Comparison of ENCODE assay signal across 1 cellular context in the genomic region with DNA sequence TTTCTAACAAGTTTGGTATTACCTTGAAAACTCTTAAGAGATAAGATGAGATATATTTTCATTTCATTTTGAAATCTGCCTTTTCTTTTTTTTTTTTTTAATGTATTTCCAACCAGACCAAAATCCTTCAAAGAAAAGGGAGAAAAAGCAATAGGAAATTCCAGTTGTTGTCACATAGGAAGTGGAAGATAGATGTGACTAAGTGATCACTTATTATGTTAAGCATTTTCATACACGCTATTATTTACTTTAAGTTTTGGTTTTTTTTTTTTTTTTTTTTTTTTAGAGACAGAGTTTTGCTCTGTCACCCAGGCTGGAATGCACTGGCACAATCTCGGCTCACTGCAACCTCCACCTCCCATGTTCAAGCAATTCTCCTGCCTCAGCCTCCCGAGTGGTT.
TF ChIP-seq lines count a peak whose summit lies in the region.

No MANE protein-coding gene starts in this region.

TF ChIP-seq in endothelial cell of umbilical vein, 7 proteins besides CTCF, POLR2A, EP300 and RAD21 (continued from another document):
- TF ChIP-seq FOS (IDR thresholded peaks at IDR 0.05; ENCODE audit: borderline replicate concordance, insufficient read depth, low read length) (peak; percentile 6), POLR2AphosphoS5 (IDR thresholded peaks at IDR 0.05; ENCODE audit: insufficient read depth, low read depth, low read length) (no peak), EZH2 (IDR thresholded peaks at IDR 0.05; ENCODE audit: borderline replicate concordance, low read depth, low read length, severe bottlenecking) (no peak), JUN (IDR thresholded peaks at IDR 0.05; ENCODE audit: borderline replicate concordance, insufficient read depth, insufficient read length, low read depth) (peak; percentile 17), MYC (IDR thresholded peaks at IDR 0.05; ENCODE audit: low read depth, low read length) (no peak)
- TF ChIP-seq, protein P1, sequence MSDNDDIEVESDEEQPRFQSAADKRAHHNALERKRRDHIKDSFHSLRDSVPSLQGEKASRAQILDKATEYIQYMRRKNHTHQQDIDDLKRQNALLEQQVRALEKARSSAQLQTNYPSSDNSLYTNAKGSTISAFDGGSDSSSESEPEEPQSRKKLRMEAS (IDR thresholded peaks at IDR 0.05; ENCODE audit: insufficient read depth, insufficient read length), result no peak
